21 cellular contexts compared by ENCODE assay signal in genomic region chr13:42140494-42140893, GRCh38.
DNase-seq lines count a peak whose midpoint lies in the region; ATAC-seq and TF ChIP-seq lines count a peak whose summit lies in the region.
"Had no signal": no experiment of that assay in that cellular context is flagged by ENCODE, and none has a peak within 500 bp of the region (broad histone marks: within the 10 kb centered on the region; RNA-seq: fewer than 3 reads in every experiment).

No MANE protein-coding gene starts in this region.

- H3K4me3 Mint-ChIP-seq in activated naive CD8-positive, alpha-beta T cell treated with anti-CD3 and anti-CD28 coated beads for 36 hours = no peak overlapping the region
- H3K4me3 Mint-ChIP-seq: B cell; CD8-positive, alpha-beta memory T cell; HFFc6 had no signal

- no peak for TF ChIP-seq POLR2A in erythroblast (IDR thresholded peaks at IDR 0.05; ENCODE audit: low read length)

- H3K36me3 Mint-ChIP-seq in activated naive CD8-positive, alpha-beta T cell treated with anti-CD3 and anti-CD28 coated beads for 36 hours = peaks cover 34% of the 10 kb centered on the region

- peak; percentile 44 for ATAC-seq in GM21529 (IDR thresholded peaks at IDR 0.05; ENCODE audit: unreplicated experiment)
- peak; percentile 73 for ATAC-seq in stimulated activated naive CD8-positive, alpha-beta T cell treated with anti-CD3 and anti-CD28 coated beads, Interleukin-15, Interleukin-2, amounts not matched to agents 100 U/mL and 50 U/mL, for 24 hours
- ATAC-seq in GM18873 (IDR thresholded peaks at IDR 0.05; ENCODE audit: low FRiP score, unreplicated experiment) = no peak
- ATAC-seq: HCT116, K562 had no signal

- peak overlapping the region; percentile 34 for H3K27ac Mint-ChIP-seq in activated naive CD8-positive, alpha-beta T cell treated with anti-CD3 and anti-CD28 coated beads for 36 hours
- H3K27ac Mint-ChIP-seq: B cell; CD8-positive, alpha-beta memory T cell; HFFc6 had no signal

- peaks cover 24% of the 10 kb centered on the region for H3K4me1 Mint-ChIP-seq in activated naive CD8-positive, alpha-beta T cell treated with anti-CD3 and anti-CD28 coated beads for 36 hours
- H3K4me1 Mint-ChIP-seq: B cell had no signal

- DNase-seq in GM10266 (ENCODE audit: extremely low spot score) (peak; percentile 10), NCI-H1048 (lab: John Stamatoyannopoulos, UW) (no peak), erythroblast (lab: John Stamatoyannopoulos, UW) (no peak), GM19238 (ENCODE audit: insufficient read length, low spot score) (no peak)
- DNase-seq in activated naive CD8-positive, alpha-beta T cell treated with anti-CD3 and anti-CD28 coated beads for 36 hours = peak; percentile 15
- no peak for DNase-seq in stimulated activated naive CD8-positive, alpha-beta T cell treated with anti-CD3 and anti-CD28 coated beads, Interleukin-15, Interleukin-2, amounts not matched to agents 100 U/mL and 50 U/mL, for 24 hours
- DNase-seq: COR-L47, DMS 273 treated with DMSO at 0.1 percent for 48 hours, DMS53, DND-41, EL, GOT3, H7, HFFc6, IMR-90 had no signal

- H3K27me3 Mint-ChIP-seq in activated naive CD8-positive, alpha-beta T cell treated with anti-CD3 and anti-CD28 coated beads for 36 hours = no peaks in the 10 kb centered on the region
- H3K27me3 Mint-ChIP-seq: B cell; CD8-positive, alpha-beta memory T cell had no signal

- H3K9me3 Mint-ChIP-seq in activated naive CD8-positive, alpha-beta T cell treated with anti-CD3 and anti-CD28 coated beads for 36 hours = peaks cover 2% of the 10 kb centered on the region

- no peak for TF ChIP-seq CTCF in GM10266 (IDR thresholded peaks at IDR 0.05; ENCODE audit: control insufficient read depth, insufficient read depth, low read depth, missing control alignments)

Comparison
In these comparisons a context has a peak if more than half of its experiments do, and no peak if none do; other contexts are left out.
1. DNase-seq: peak in GM10266 (single experiment) and activated naive CD8-positive, alpha-beta T cell treated with anti-CD3 and anti-CD28 coated beads for 36 hours (single experiment); none in stimulated activated naive CD8-positive, alpha-beta T cell treated with anti-CD3 and anti-CD28 coated beads, Interleukin-15, Interleukin-2, amounts not matched to agents 100 U/mL and 50 U/mL, for 24 hours (single experiment), NCI-H1048 (single experiment), erythroblast (0 of 2) and GM19238 (single experiment).